In the genomic region with DNA sequence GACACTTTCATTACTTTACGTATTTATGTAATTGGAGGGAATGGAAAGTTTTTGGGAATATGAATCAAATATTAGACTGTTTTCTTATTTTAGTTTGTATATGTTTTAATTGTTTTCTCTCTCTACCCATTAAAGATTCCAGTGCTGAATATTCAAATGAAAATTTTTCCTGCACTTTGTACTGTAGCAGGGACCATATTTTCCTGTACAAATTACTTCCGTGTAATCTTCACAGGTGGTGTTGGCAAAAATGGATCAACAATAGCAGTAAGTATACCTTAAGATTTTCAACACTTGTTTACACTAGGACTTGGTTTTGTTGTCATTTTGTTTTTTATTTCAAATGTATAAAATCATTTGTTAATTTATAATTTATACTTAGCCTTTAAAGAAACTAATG, we compare ENCODE assay signal across 15 cellular contexts. TPM values are rescaled to one million over a fixed set of nuclear protein-coding genes. Genes with fewer than 3 reads are reported as not detected.
"Had no signal": no experiment of that assay in that cellular context is flagged by ENCODE, and none has a peak within 500 bp of the region (broad histone marks: within the 10 kb centered on the region; RNA-seq: fewer than 3 reads in every experiment).

No MANE protein-coding gene starts in this region.

- ATAC-seq: activated T-cell treated with anti-CD3 and anti-CD28 coated beads, Interleukin-2, amount 50 U/mL, for 72 hours; lower lobe of right lung; sciatic nerve had no signal

- H3K27ac ChIP-seq: lower lobe of right lung had no signal

- H3K4me1 Mint-ChIP-seq: endodermal cell, nephron had no signal

- DNase-seq: activated CD4-positive, CD25-positive, alpha-beta regulatory T cell; activated T-cell treated with anti-CD3 and anti-CD28 coated beads, Interleukin-2, amount 50 U/mL, for 72 hours; anterior cingulate cortex; dermis blood vessel endothelial cell; endodermal cell; erythroblast; hippocampal formation; lower lobe of right lung; stimulated activated CD4-positive, alpha-beta T cell treated with anti-CD3 and anti-CD28 coated beads, Interleukin-12 subunit alpha, Interleukin-12 subunit beta, amount 100 ng/mL, for 4 hours; T-helper 2 cell had no signal

- H3K4me3 ChIP-seq: lower lobe of right lung had no signal

- H3K9me3 ChIP-seq: lower lobe of right lung had no signal

- H3K27ac Mint-ChIP-seq: endodermal cell, nephron had no signal

- H3K4me3 Mint-ChIP-seq: activated T-cell treated with anti-CD3 and anti-CD28 coated beads, Interleukin-2, amount 50 U/mL, for 72 hours; endodermal cell; nephron had no signal

- H3K4me1 ChIP-seq: lower lobe of right lung had no signal

- FAIRE-seq: TTC549 had no signal

- H3K9me3 Mint-ChIP-seq: activated T-cell treated with anti-CD3 and anti-CD28 coated beads, Interleukin-2, amount 50 U/mL, for 72 hours; endodermal cell; nephron had no signal

RNA-seq across cellular contexts. Expression of a gene that starts 45.5 kb away (rescaled TPM):
- total RNA-seq: cerebellum, endodermal cell, pulmonary artery endothelial cell had no signal
